24 cellular contexts compared by ENCODE assay signal in genomic region chr2:203983064-203983715, GRCh38. TPM values are rescaled to one million over a fixed set of nuclear protein-coding genes. Genes with fewer than 3 reads are reported as not detected.
"Had no signal": no experiment of that assay in that cellular context is flagged by ENCODE, and none has a peak within 500 bp of the region (broad histone marks: within the 10 kb centered on the region; RNA-seq: fewer than 3 reads in every experiment).

No MANE protein-coding gene starts in this region.

- H3K4me3 Mint-ChIP-seq: activated CD4-positive, alpha-beta T cell treated with anti-CD3 and anti-CD28 coated beads, Interleukin-2, amount 10 ng/mL, durations not matched to agents 24 days and 14 days; activated CD8-positive, alpha-beta memory T cell treated with anti-CD3 and anti-CD28 coated beads, Interleukin-2, amount 10 ng/mL, durations not matched to agents 7 days and 5 days; activated naive CD8-positive, alpha-beta T cell treated with anti-CD3 and anti-CD28 coated beads, Interleukin-2, amount 50 U/mL, for 24 hours; activated T-cell treated with anti-CD3 and anti-CD28 coated beads, Interleukin-2, amount 50 U/mL, for 24 hours; brain; T-helper 1 cell treated with Interleukin-12 subunit alpha and Interleukin-12 subunit beta and Interleukin-4 antibody, amounts not matched to agents 30 μg/mL and 1 μg/mL, for 36 hours had no signal

- H3K27me3 Mint-ChIP-seq: activated CD4-positive, alpha-beta T cell treated with anti-CD3 and anti-CD28 coated beads, Interleukin-2, amount 10 ng/mL, durations not matched to agents 24 days and 14 days; activated CD8-positive, alpha-beta memory T cell treated with anti-CD3 and anti-CD28 coated beads, Interleukin-2, amount 10 ng/mL, durations not matched to agents 7 days and 5 days; activated T-cell treated with anti-CD3 and anti-CD28 coated beads, Interleukin-2, amount 50 U/mL, for 24 hours; brain had no signal

- DNase-seq: activated CD4-positive, alpha-beta T cell treated with anti-CD3 and anti-CD28 coated beads, Interleukin-2, amount 10 ng/mL, durations not matched to agents 24 days and 14 days; activated CD4-positive, alpha-beta T cell treated with anti-CD3 and anti-CD28 coated beads, Interleukin-2, amount 50 U/mL, for 48 hours; activated CD4-positive, CD25-positive, alpha-beta regulatory T cell treated with anti-CD3 and anti-CD28 coated beads, Interleukin-2, amount 50 U/mL, for 72 hours; activated CD8-positive, alpha-beta memory T cell treated with anti-CD3 and anti-CD28 coated beads, Interleukin-2, amount 10 ng/mL, durations not matched to agents 7 days and 5 days; activated effector memory CD4-positive, alpha-beta T cell treated with anti-CD3 and anti-CD28 coated beads, Interleukin-2, amount 50 U/mL, for 16 hours; activated naive CD4-positive, alpha-beta T cell treated with Interleukin-2 at 50 U/mL for 16 hours; activated naive CD8-positive, alpha-beta T cell treated with anti-CD3 and anti-CD28 coated beads, Interleukin-2, amount 50 U/mL, for 24 hours; activated T-cell treated with anti-CD3 and anti-CD28 coated beads, Interleukin-2, amount 50 U/mL, for 24 hours; amygdala; cerebellar nuclear complex; MM.1S; NCI-H1105; NCI-H1436; NCI-H187; NCI-H2081; NCI-H510A treated with DMSO at 0.1 percent for 48 hours; NCI-H69; NK-92 treated with Interleukin-12 subunit alpha and Interleukin-12 subunit beta, amount 100 ng/mL, for 24 hours; OCI-M1; RPMI8226 had no signal

- H3K27ac Mint-ChIP-seq: activated CD4-positive, alpha-beta T cell treated with anti-CD3 and anti-CD28 coated beads, Interleukin-2, amount 10 ng/mL, durations not matched to agents 24 days and 14 days; activated CD8-positive, alpha-beta memory T cell treated with anti-CD3 and anti-CD28 coated beads, Interleukin-2, amount 10 ng/mL, durations not matched to agents 7 days and 5 days; activated naive CD8-positive, alpha-beta T cell treated with anti-CD3 and anti-CD28 coated beads, Interleukin-2, amount 50 U/mL, for 24 hours; activated T-cell treated with anti-CD3 and anti-CD28 coated beads, Interleukin-2, amount 50 U/mL, for 24 hours; brain; T-helper 1 cell treated with Interleukin-12 subunit alpha and Interleukin-12 subunit beta and Interleukin-4 antibody, amounts not matched to agents 30 μg/mL and 1 μg/mL, for 36 hours had no signal

- H3K36me3 Mint-ChIP-seq: brain had no signal

- FAIRE-seq: astrocyte had no signal

RNA-seq across cellular contexts. Expression of gene ICOS, which starts 46.6 kb away (rescaled TPM):
- total RNA-seq: astrocyte, Right ventricle myocardium inferior had no signal
